ENCODE assay signal across 1 cellular context in the genomic region with DNA sequence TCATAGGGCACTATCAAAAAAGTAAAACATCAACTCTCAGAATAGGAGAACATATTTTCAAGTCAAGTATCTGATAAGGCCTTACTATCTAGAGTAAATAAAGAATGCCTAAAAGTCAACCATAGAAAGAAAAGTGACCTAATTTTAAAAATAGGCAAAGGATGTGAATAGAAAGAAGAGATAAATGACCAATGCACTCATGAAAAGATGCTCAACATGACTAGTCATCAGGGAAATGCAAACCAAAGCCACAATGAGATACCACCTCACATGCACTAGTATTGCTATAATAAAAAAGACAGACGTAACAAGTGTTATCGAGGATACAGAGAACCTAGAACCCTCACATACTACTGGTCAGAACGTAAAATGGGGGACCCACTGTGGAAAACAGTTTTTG.
TF ChIP-seq lines count a peak whose summit lies in the region.

No MANE protein-coding gene starts in this region.

TF ChIP-seq in WTC11, 78 proteins besides CTCF, POLR2A, EP300 and RAD21 (continued from another document):
- TF ChIP-seq E2F5 (CRISPR knock-in tag; IDR thresholded peaks at IDR 0.05) (no peak), ZNF317 (CRISPR knock-in tag; IDR thresholded peaks at IDR 0.05; ENCODE audit: borderline replicate concordance, low read depth) (no peak), ZNF121 (CRISPR knock-in tag; IDR thresholded peaks at IDR 0.05) (no peak), ZNF396 (CRISPR knock-in tag; IDR thresholded peaks at IDR 0.05; ENCODE audit: borderline replicate concordance) (no peak), KAT7 (CRISPR knock-in tag; IDR thresholded peaks at IDR 0.05; ENCODE audit: borderline replicate concordance) (no peak)
- TF ChIP-seq, protein P1, sequence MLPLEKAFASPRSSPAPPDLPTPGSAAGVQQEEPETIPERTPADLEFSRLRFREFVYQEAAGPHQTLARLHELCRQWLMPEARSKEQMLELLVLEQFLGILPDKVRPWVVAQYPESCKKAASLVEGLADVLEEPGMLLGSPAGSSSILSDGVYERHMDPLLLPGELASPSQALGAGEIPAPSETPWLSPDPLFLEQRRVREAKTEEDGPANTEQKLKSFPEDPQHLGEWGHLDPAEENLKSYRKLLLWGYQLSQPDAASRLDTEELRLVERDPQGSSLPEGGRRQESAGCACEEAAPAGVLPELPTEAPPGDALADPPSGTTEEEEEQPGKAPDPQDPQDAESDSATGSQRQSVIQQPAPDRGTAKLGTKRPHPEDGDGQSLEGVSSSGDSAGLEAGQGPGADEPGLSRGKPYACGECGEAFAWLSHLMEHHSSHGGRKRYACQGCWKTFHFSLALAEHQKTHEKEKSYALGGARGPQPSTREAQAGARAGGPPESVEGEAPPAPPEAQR (CRISPR knock-in tag; IDR thresholded peaks at IDR 0.05) = no peak
